ENCODE assay signal across 8 cellular contexts in the genomic region with DNA sequence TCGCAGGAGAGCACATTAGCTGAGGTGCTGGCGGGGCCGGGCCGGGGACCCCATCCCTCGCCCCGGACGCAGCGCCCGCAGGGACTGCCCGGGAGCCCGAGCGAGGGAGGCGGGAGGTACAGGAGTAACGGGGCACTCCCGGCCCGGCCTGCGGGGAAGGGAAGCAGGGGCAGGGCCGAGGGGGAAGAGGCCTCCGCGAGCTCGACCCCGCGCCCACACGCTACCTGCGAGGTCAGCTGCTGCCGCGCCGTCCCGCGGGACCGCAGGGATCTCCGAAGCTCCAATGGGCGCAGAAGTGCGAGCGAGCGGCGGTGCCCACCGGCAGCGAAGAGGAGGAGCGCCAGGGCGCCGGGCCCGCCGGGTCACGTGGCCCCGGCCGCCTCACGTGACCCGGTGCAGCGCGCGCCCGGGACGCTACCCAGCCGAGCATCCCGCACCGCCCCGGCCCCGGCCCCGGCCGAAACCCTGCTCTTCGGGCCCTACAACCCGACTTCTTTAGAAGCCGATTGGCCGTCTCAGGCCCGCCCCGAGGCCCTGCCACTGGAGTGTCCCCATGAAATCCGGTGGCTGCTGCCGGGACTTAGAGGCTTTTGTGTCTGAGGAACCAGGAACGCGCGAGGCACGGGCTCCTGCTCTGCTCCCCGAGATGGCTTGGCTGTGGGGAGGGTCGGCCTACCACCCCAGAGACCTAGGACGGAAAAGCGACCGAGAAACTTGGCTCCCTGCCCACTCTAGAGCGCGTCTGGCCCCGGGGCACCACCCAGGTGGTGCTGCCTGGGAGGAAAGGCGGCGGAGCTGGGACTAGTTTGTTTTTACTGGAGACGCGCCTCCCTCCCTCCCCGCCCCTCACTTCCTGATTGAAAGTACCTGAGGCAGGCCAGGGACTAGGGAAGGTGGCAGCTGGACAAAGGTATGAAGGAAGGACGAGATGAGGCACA. TPM values are rescaled to one million over a fixed set of nuclear protein-coding genes. Genes with fewer than 3 reads are reported as not detected.
A peak's percentile ranks its signal among the peaks of the same experiment; 100 is the strongest.
DNase-seq lines count a peak whose midpoint lies in the region; ATAC-seq and TF ChIP-seq lines count a peak whose summit lies in the region.

A gene (minus strand): TSS at position 339 of the 938 bp plus-strand sequence. CDS start 18,279 bp downstream, outside the sequence.

- CTCF ChIA-PET in OCI-LY7 (lab: Charles Lee; ENCODE audit: unreplicated experiment), result no interaction called here

- POLR2A ChIA-PET in OCI-LY7 (lab: Charles Lee), result interaction anchor here (0.6 to 2.9 kb wide), 4 partner anchors 15 to 142 kb away, joined by 3 to 19 read pairs (median 4); a partner anchor contains a TSS

- H3K9me2 ChIP-seq in OCI-LY7 (ENCODE audit: insufficient read depth, low read length), result no peaks in the 10 kb centered on the region

- H3K4me2 ChIP-seq in OCI-LY7 (ENCODE audit: low read length), result peak within 1 kb of the TSS; percentile 86

- H4K20me1 ChIP-seq in OCI-LY7 (ENCODE audit: insufficient read depth, low read length), result peaks cover 6% of the 10 kb centered on the region; the same call in 1 of the 2 replicates

- intact Hi-C loops in OCI-LY7 (cut with micrococcal nuclease; ENCODE audit: unreplicated experiment) (loop anchor here (2.0 to 5.0 kb wide), 2 partner anchors 88 to 141 kb away; a partner anchor contains a TSS), esophagus muscularis mucosa (cut with DNase I) (no loop called here)

- TF ChIP-seq POLR2A in esophagus muscularis mucosa (IDR thresholded peaks at IDR 0.05; ENCODE audit: low read depth), result peak; percentile 10

- no peaks in the 10 kb centered on the region for H3K9me3 ChIP-seq in OCI-LY7 (ENCODE audit: low read length)
- H3K9me3 ChIP-seq in esophagus muscularis mucosa, result no peaks in the 10 kb centered on the region
- no peaks in the 10 kb centered on the region for H3K9me3 ChIP-seq in muscle layer of colon (ENCODE audit: low read length)

- peak; percentile 66 for DNase-seq in COLO829 (ENCODE audit: low spot score)
- DNase-seq in OCI-LY7 (ENCODE audit: low spot score), result peak; percentile 84
- DNase-seq in activated T-cell treated with anti-CD3 and anti-CD28 coated beads, Interleukin-2, amount 50 U/mL, for 48 hours, result peak; percentile 74 to 82
- peak; percentile 94 for DNase-seq in esophagus muscularis mucosa (ENCODE audit: extremely low spot score)
- peak; percentile 26 to 44 for DNase-seq in stimulated activated CD8-positive, alpha-beta memory T cell treated with anti-CD3 and anti-CD28 coated beads, Interleukin-7, amount 100 ng/mL, for 1 hour (ENCODE audit: low read depth in 2 of 2)

- H3K36me3 ChIP-seq in OCI-LY7 (ENCODE audit: insufficient read depth, low read length) (peaks cover 19% of the 10 kb centered on the region), esophagus muscularis mucosa (peaks cover 0 to 23% (median 1%) of the 10 kb centered on the region in 4 donors), muscle layer of colon (ENCODE audit: insufficient read depth, low read length) (no peaks in the 10 kb centered on the region)

- H3K27me3 ChIP-seq in esophagus muscularis mucosa (no peaks in the 10 kb centered on the region), muscle layer of colon (ENCODE audit: control insufficient read depth in 1 of 2, insufficient read depth in 2 of 2, low read length in 2 of 2) (no peaks in the 10 kb centered on the region)

- ATAC-seq in GM19452 (IDR thresholded peaks at IDR 0.05; ENCODE audit: unreplicated experiment) (peak; percentile 89), HG03571 (IDR thresholded peaks at IDR 0.05; ENCODE audit: unreplicated experiment) (peak; percentile 93)

- peak within 1 kb of the TSS; percentile 86 for H3K9ac ChIP-seq in muscle layer of colon (ENCODE audit: low read length)

- 0% methylated on average over 6 of the region's 87 CpGs for WGBS in esophagus muscularis mucosa

- TSS peak; percentile 88 for BruUV-seq in OCI-LY7 (replicated peaks; lab: Mats Ljungman, UMichigan)

- H3K4me3 ChIP-seq in OCI-LY7 (ENCODE audit: low read depth, low read length, poor library complexity, severe bottlenecking) (peak within 1 kb of the TSS; percentile 90), esophagus muscularis mucosa (peak within 1 kb of the TSS; percentile 80 to 99 (median 92)), muscle layer of colon (ENCODE audit: low read depth in 1 of 2, low read length in 2 of 2) (peak within 1 kb of the TSS; percentile 89 to 90)

- H2AFZ ChIP-seq in OCI-LY7 (ENCODE audit: low read length), result peak within 1 kb of the TSS; percentile 84

- TF ChIP-seq CTCF in OCI-LY7 (conservative IDR thresholded peaks at IDR 0.05; ENCODE audit: low read length), result no peak
- TF ChIP-seq CTCF in esophagus muscularis mucosa (IDR thresholded peaks at IDR 0.05), result no peak

- no peak for TF ChIP-seq EP300 in esophagus muscularis mucosa (IDR thresholded peaks at IDR 0.05)

- H3K27ac ChIP-seq in OCI-LY7 (ENCODE audit: low read depth, low read length, poor library complexity, severe bottlenecking), result peak within 1 kb of the TSS; percentile 71
- peak within 1 kb of the TSS; percentile 85 to 88 (median 88) for H3K27ac ChIP-seq in esophagus muscularis mucosa (replicated peaks in 1 of 4)
- H3K27ac ChIP-seq in muscle layer of colon (ENCODE audit: low read depth, low read length), result peak within 1 kb of the TSS; percentile 95

- H3K4me1 ChIP-seq in OCI-LY7 (ENCODE audit: insufficient read depth, low read length, poor library complexity, severe bottlenecking), result peaks cover 31% of the 10 kb centered on the region
- H3K4me1 ChIP-seq in esophagus muscularis mucosa, result peaks cover 14 to 27% (median 25%) of the 10 kb centered on the region in 4 donors
- H3K4me1 ChIP-seq in muscle layer of colon (ENCODE audit: insufficient read depth, low read length), result peaks cover 3% of the 10 kb centered on the region

- peaks cover 16% of the 10 kb centered on the region for H3K79me2 ChIP-seq in OCI-LY7 (ENCODE audit: insufficient read depth, low read depth, low read length)

RNA-seq across cellular contexts. Expression of the gene that starts here (rescaled TPM):
- 13.4 and 15.1 TPM in 2 replicates for total RNA-seq in OCI-LY7 (2014; rRNA removed; shearing (Covaris generic))
- 30.6 and 31.1 TPM in 2 replicates for total RNA-seq in OCI-LY7 (2022)
- 10 to 100 TPM; 11.1 to 14.7 (median 12.3) TPM for total RNA-seq in esophagus muscularis mucosa

Comparison
In these comparisons a context has a peak if more than half of its experiments do, and no peak if none do; other contexts are left out.
1. Peak in every context shown above with its lines: DNase-seq, ATAC-seq, H3K4me3 ChIP-seq and H3K27ac ChIP-seq.
2. DNase-seq: peak in every context shown above with its lines; median percentile 94 in esophagus muscularis mucosa; 84 in OCI-LY7; 78 in activated T-cell treated with anti-CD3 and anti-CD28 coated beads, Interleukin-2, amount 50 U/mL, for 48 hours; 66 in COLO829; 35 in stimulated activated CD8-positive, alpha-beta memory T cell treated with anti-CD3 and anti-CD28 coated beads, Interleukin-7, amount 100 ng/mL, for 1 hour.